In genomic region chr21:31929548-31929947, GRCh38 we compare ENCODE assay signal across 1 cellular context.
TF ChIP-seq lines count a peak whose summit lies in the region.

No MANE protein-coding gene starts in this region.

TF ChIP-seq in HepG2, 621 proteins besides CTCF, POLR2A, EP300 and RAD21 (continued from another document and continues in another):
- TF ChIP-seq ZNF646 (CRISPR knock-in tag; IDR thresholded peaks at IDR 0.05) (no peak), ZNF441 (CRISPR knock-in tag; IDR thresholded peaks at IDR 0.05; ENCODE audit: borderline replicate concordance) (peak; percentile 67; the same call in 1 of the 2 replicates), ELF1 (CRISPR knock-in tag; IDR thresholded peaks at IDR 0.05) (0 out of 2 replicates have a peak, but pooled peaks have one; percentile 45), ZMYM3 (CRISPR knock-in tag; IDR thresholded peaks at IDR 0.05) (peak; percentile 79), ZNF256 (CRISPR knock-in tag; conservative IDR thresholded peaks at IDR 0.05) (no peak), SOX5 (CRISPR knock-in tag; IDR thresholded peaks at IDR 0.05; ENCODE audit: borderline replicate concordance) (peak; percentile 96), ZNF790 (CRISPR knock-in tag; IDR thresholded peaks at IDR 0.05; ENCODE audit: borderline replicate concordance) (no peak), AHDC1 (CRISPR knock-in tag; IDR thresholded peaks at IDR 0.05; ENCODE audit: borderline replicate concordance) (peak; percentile 97), CREB3 (CRISPR knock-in tag; IDR thresholded peaks at IDR 0.05) (no peak), ZNF503 (CRISPR knock-in tag; IDR thresholded peaks at IDR 0.05) (peak; percentile 90; the same call in 1 of the 2 replicates), FOSL2 (CRISPR knock-in tag; IDR thresholded peaks at IDR 0.05) (peak; percentile 83), MZF1 (CRISPR knock-in tag; IDR thresholded peaks at IDR 0.05; ENCODE audit: borderline replicate concordance) (no peak), MAFK (conservative IDR thresholded peaks at IDR 0.05 in 1 of 2, IDR thresholded peaks at IDR 0.05 in 1 of 2; ENCODE audit: low read length in 2 of 2) (no peak), PRMT3 (CRISPR knock-in tag; IDR thresholded peaks at IDR 0.05; ENCODE audit: borderline replicate concordance, low read depth) (no peak), NR2F1 (CRISPR knock-in tag; IDR thresholded peaks at IDR 0.05) (peak; percentile 98), EHMT2 (IDR thresholded peaks at IDR 0.05; ENCODE audit: borderline replicate concordance, low read depth, low read length) (no peak), ZNF34 (CRISPR knock-in tag; IDR thresholded peaks at IDR 0.05; ENCODE audit: borderline replicate concordance) (no peak), ELF3 (CRISPR knock-in tag; IDR thresholded peaks at IDR 0.05) (peak; percentile 97), ZNF768 (CRISPR knock-in tag; IDR thresholded peaks at IDR 0.05) (no peak), ZNF512B (CRISPR knock-in tag; IDR thresholded peaks at IDR 0.05; ENCODE audit: borderline replicate concordance) (0 out of 2 replicates have a peak, but pooled peaks have one; percentile 39), ZNF282 (IDR thresholded peaks at IDR 0.05; ENCODE audit: partially characterized antibody) (no peak), ZNF142 (CRISPR knock-in tag; IDR thresholded peaks at IDR 0.05) (0 out of 2 replicates have a peak, but pooled peaks have one; percentile 32), FLYWCH1 (CRISPR knock-in tag; IDR thresholded peaks at IDR 0.05) (no peak), ELK4 (CRISPR knock-in tag; IDR thresholded peaks at IDR 0.05; ENCODE audit: borderline replicate concordance) (no peak), ZNF766 (CRISPR knock-in tag; IDR thresholded peaks at IDR 0.05; ENCODE audit: borderline replicate concordance) (peak; percentile 26; the same call in 1 of the 2 replicates), TAF15 (IDR thresholded peaks at IDR 0.05; ENCODE audit: low read depth, low read length, poor library complexity, severe bottlenecking) (no peak)
